Comparison of ENCODE assay signal across 1 cellular context in the genomic region with DNA sequence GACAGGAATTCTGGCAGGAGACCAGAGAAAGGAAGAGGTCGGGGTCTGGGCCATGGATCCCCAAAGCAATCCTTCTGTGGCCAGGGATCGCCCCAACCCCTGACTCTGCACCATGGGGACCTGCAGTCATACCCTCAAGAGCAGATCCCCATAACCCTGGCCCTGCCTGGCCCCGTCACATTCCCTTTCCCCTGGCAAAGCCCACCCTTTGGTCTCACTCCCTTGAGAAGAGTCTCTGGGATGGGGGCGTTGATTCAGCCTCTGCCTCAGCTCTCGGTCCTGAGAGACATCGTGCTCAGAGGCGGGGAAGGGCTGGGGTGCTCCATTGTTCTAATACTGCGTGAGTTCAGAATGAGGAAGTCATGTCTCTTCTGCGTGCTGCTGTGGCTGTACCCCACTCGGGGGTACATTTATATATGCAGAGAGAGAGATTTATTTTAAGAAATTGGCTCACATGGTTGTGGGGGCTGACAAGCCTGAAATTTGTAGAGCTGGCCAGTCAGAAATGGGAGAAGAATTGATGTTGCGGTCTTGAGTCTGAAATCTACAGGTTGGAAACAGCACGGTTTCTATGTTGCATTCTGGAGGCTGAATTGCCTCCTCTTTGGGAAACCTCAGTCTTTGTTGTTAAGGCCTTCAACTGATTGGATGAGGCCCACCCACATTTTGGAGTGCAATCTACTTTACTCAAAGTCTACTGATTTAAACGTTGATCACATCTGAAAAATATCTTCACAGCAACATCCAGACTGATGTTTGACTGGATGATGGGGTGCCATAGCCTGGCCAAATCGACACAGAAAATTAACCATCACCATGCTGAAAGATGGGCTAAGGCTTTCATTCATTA.
TF ChIP-seq lines count a peak whose summit lies in the region.

No MANE protein-coding gene starts in this region.

TF ChIP-seq in H1, 55 proteins besides CTCF, POLR2A, EP300 and RAD21:
- TF ChIP-seq BRCA1 (IDR thresholded peaks at IDR 0.05; ENCODE audit: low read depth, low read length) (no peak), CEBPB (IDR thresholded peaks at IDR 0.05; ENCODE audit: low read depth, low read length) (no peak), TBP (IDR thresholded peaks at IDR 0.05; ENCODE audit: low read depth, low read length) (no peak), SP4 (IDR thresholded peaks at IDR 0.05; ENCODE audit: low read length) (no peak), PHF8 (conservative IDR thresholded peaks at IDR 0.05; ENCODE audit: low read depth, low read length) (no peak), NANOG (IDR thresholded peaks at IDR 0.05; ENCODE audit: insufficient read depth, low read depth, low read length, poor library complexity, severe bottlenecking) (no peak), CBX8 (IDR thresholded peaks at IDR 0.05; ENCODE audit: borderline replicate concordance, low read depth, low read length) (no peak), POLR2AphosphoS5 (IDR thresholded peaks at IDR 0.05; ENCODE audit: low read depth, low read length) (no peak), NRF1 (IDR thresholded peaks at IDR 0.05; ENCODE audit: low read depth, low read length) (no peak), ASH2L (IDR thresholded peaks at IDR 0.05; ENCODE audit: low read length) (no peak), MAFK (IDR thresholded peaks at IDR 0.05; ENCODE audit: low read depth, low read length) (no peak), SRF (IDR thresholded peaks at IDR 0.05; ENCODE audit: low read depth, low read length) (no peak)
